ENCODE assay signal across 35 cellular contexts in genomic region chr5:106361905-106362304, GRCh38.
DNase-seq lines count a peak whose midpoint lies in the region; ATAC-seq, FAIRE-seq and TF ChIP-seq lines count a peak whose summit lies in the region.
"Had no signal": no experiment of that assay in that cellular context is flagged by ENCODE, and none has a peak within 500 bp of the region (broad histone marks: within the 10 kb centered on the region; RNA-seq: fewer than 3 reads in every experiment).

No MANE protein-coding gene starts in this region.

- H4K5ac ChIP-seq in H1 (ENCODE audit: insufficient read length, low read depth, low read length), result no peak overlapping the region

- H3K4ac ChIP-seq in H1 (replicated peaks; ENCODE audit: insufficient read length, low read depth, low read length), result no peak overlapping the region

- TF ChIP-seq POLR2A in K562 (conservative IDR thresholded peaks at IDR 0.05), result no peak
- no peak for TF ChIP-seq POLR2A in H1 (IDR thresholded peaks at IDR 0.05; ENCODE audit: control extremely low read depth in 1 of 2, low read depth in 2 of 2, low read length in 2 of 2)

- no peak overlapping the region for H2AK5ac ChIP-seq in H1 (ENCODE audit: low read depth, low read length)

- no peak overlapping the region for H3K4me2 ChIP-seq in K562 (ENCODE audit: insufficient read depth, low read length)
- H3K4me2 ChIP-seq in H1 (ENCODE audit: insufficient read depth in 1 of 2, low read depth in 2 of 2, low read length in 2 of 2), result no peak overlapping the region
- H3K4me2 ChIP-seq: A549; BLaER1; BLaER1 treated with 17β-estradiol and CSF1 and Interleukin-3, amounts not matched to agents 10 nM and 100 nM had no signal

- H3K4me3 Mint-ChIP-seq in type B pancreatic cell, result no peak overlapping the region
- H3K4me3 Mint-ChIP-seq: B cell; CD14-positive monocyte; CD4-positive, alpha-beta memory T cell; CD4-positive, alpha-beta T cell; CD4-positive, CD25-positive, alpha-beta regulatory T cell; CD8-positive, alpha-beta memory T cell; CD8-positive, alpha-beta T cell had no signal

- intact Hi-C loops in K562 (cut with micrococcal nuclease), result no loop called here

- in situ Hi-C loops in K562 (cut with MboI), result no loop called here

- no peaks in the 10 kb centered on the region for H3K9me3 Mint-ChIP-seq in type B pancreatic cell

- H3K27ac Mint-ChIP-seq in type B pancreatic cell, result no peak overlapping the region
- H3K27ac Mint-ChIP-seq: B cell; CD14-positive monocyte; CD4-positive, alpha-beta memory T cell; CD4-positive, alpha-beta T cell; CD4-positive, CD25-positive, alpha-beta regulatory T cell; CD8-positive, alpha-beta memory T cell; CD8-positive, alpha-beta T cell had no signal

- H3K18ac ChIP-seq in H1 (ENCODE audit: extremely low read depth, low read length), result no peak overlapping the region

- H3K27me3 ChIP-seq in K562 (ENCODE audit: control insufficient read depth in 2 of 2, insufficient read depth in 2 of 2, low read length in 2 of 2) (no peaks in the 10 kb centered on the region), H1 (replicated peaks in 1 of 4; ENCODE audit: control insufficient read depth in 3 of 4, extremely low read depth in 1 of 4, insufficient read depth in 3 of 4, low read length in 3 of 4) (no peaks in the 10 kb centered on the region)
- H3K27me3 ChIP-seq: BE2C; BLaER1; BLaER1 treated with 17β-estradiol and CSF1 and Interleukin-3, amounts not matched to agents 10 nM and 100 nM had no signal

- no peaks in the 10 kb centered on the region for H3K36me3 Mint-ChIP-seq in type B pancreatic cell
- H3K36me3 Mint-ChIP-seq: CD14-positive monocyte; CD4-positive, alpha-beta memory T cell; CD4-positive, CD25-positive, alpha-beta regulatory T cell; CD8-positive, alpha-beta memory T cell; CD8-positive, alpha-beta T cell had no signal

- TF ChIP-seq EP300 in K562 (IDR thresholded peaks at IDR 0.05; ENCODE audit: low read length), result no peak
- TF ChIP-seq EP300 in H1 (IDR thresholded peaks at IDR 0.05; ENCODE audit: borderline replicate concordance in 1 of 2, low read depth in 2 of 2, low read length in 2 of 2), result no peak

- H2BK20ac ChIP-seq in H1 (ENCODE audit: low read length), result no peak overlapping the region

- H3K56ac ChIP-seq in H1 (replicated peaks; ENCODE audit: insufficient read length, low read depth, low read length), result no peak overlapping the region

- no peak overlapping the region for H2BK120ac ChIP-seq in H1 (replicated peaks; ENCODE audit: low read depth, low read length)

- no peak for DNase-seq in K562 (ENCODE audit: extremely low read depth in 1 of 4, low spot score in 3 of 4)
- no peak for DNase-seq in H1 (ENCODE audit: low read depth in 1 of 2, low spot score in 2 of 2)
- no peak for DNase-seq in activated CD4-positive, alpha-beta T cell treated with anti-CD3 and anti-CD28 coated beads, Interleukin-2, amount 50 U/mL, for 48 hours
- no peak for DNase-seq in type B pancreatic cell (ENCODE audit: extremely low spot score, unreplicated experiment)
- DNase-seq in OCI-M1 (lab: John Stamatoyannopoulos, UW), result no peak
- DNase-seq: 8988T; ACHN; AML-193; BE2C; C1 segment of cervical spinal cord; Caco-2; Calu3; CD4-positive, alpha-beta memory T cell; CD4-positive, alpha-beta T cell; CD4-positive, CD25-positive, alpha-beta regulatory T cell; CD8-positive, alpha-beta memory T cell; CD8-positive, alpha-beta T cell; COR-L47; DMS 273 treated with DMSO at 0.1 percent for 48 hours; DMS153; DMS53; DMS79; DMS79 treated with DMSO at 0.1 percent for 48 hours; DND-41; EL had no signal

- no peak overlapping the region for H2AFZ ChIP-seq in K562 (ENCODE audit: low read depth, low read length)
- H2AFZ ChIP-seq in H1 (ENCODE audit: low read length), result no peak overlapping the region

- H3K79me2 ChIP-seq in K562 (ENCODE audit: control insufficient read depth, insufficient read depth, low read length), result no peaks in the 10 kb centered on the region
- no peaks in the 10 kb centered on the region for H3K79me2 ChIP-seq in H1 (ENCODE audit: control insufficient read depth in 1 of 2, insufficient read depth in 2 of 2, low read length in 2 of 2)

- H3K23me2 ChIP-seq in H1 (ENCODE audit: low read depth, low read length), result no peaks in the 10 kb centered on the region

- H4K20me1 ChIP-seq in K562 (replicated peaks; ENCODE audit: control insufficient read depth, insufficient read depth, low read length) (no peaks in the 10 kb centered on the region), H1 (replicated peaks in 1 of 2; ENCODE audit: control insufficient read depth in 1 of 2, insufficient read depth in 2 of 2, low read length in 2 of 2) (no peaks in the 10 kb centered on the region)
- H4K20me1 ChIP-seq: BLaER1; BLaER1 treated with 17β-estradiol and CSF1 and Interleukin-3, amounts not matched to agents 10 nM and 100 nM had no signal

- no peak for TF ChIP-seq CTCF in HEK293 (tag by site-specific recombination; IDR thresholded peaks at IDR 0.05)
- no peak for TF ChIP-seq CTCF in K562 (IDR thresholded peaks at IDR 0.05 in 2 of 3, conservative IDR thresholded peaks at IDR 0.05 in 1 of 3; ENCODE audit: insufficient read depth in 2 of 3, low read depth in 1 of 3, low read length in 3 of 3)
- no peak for TF ChIP-seq CTCF in H1 (IDR thresholded peaks at IDR 0.05; ENCODE audit: control extremely low read depth in 1 of 3, insufficient read depth in 1 of 3, low read depth in 1 of 3, low read length in 3 of 3)
- TF ChIP-seq CTCF in type B pancreatic cell (conservative IDR thresholded peaks at IDR 0.05), result no peak

- H4K91ac ChIP-seq in H1 (replicated peaks; ENCODE audit: insufficient read length, low read length), result no peak overlapping the region

- H3K4me3 ChIP-seq in HEK293 (ENCODE audit: low read depth, low read length), result no peak overlapping the region
- H3K4me3 ChIP-seq in K562, result no peak overlapping the region
- no peak overlapping the region for H3K4me3 ChIP-seq in H1 (ENCODE audit: extremely low read depth in 1 of 4, insufficient read depth in 2 of 4, low read depth in 3 of 4, low read length in 4 of 4)
- H3K4me3 ChIP-seq: A549; BLaER1; BLaER1 treated with 17β-estradiol and CSF1 and Interleukin-3, amounts not matched to agents 10 nM and 100 nM had no signal

- POLR2A ChIA-PET in HEK293 (lab: Yijun Ruan, JAX), result no interaction called here
- POLR2A ChIA-PET in K562 (lab: Yijun Ruan, JAX), result no interaction called here
- POLR2A ChIA-PET in H1 (lab: Charles Lee; ENCODE audit: partially characterized antibody), result no interaction called here

- CTCF ChIA-PET in HEK293 (lab: Yijun Ruan, JAX), result interaction anchor here (0.6 kb wide), 1 partner anchor 1949 kb away, joined by 3 read pairs; no protein-coding TSS in a partner anchor
- CTCF ChIA-PET in K562 (lab: Yijun Ruan, JAX; ENCODE audit: low intra/inter-chr PET ratio), result no interaction called here
- CTCF ChIA-PET in H1 (lab: Charles Lee; ENCODE audit: partially characterized antibody), result no interaction called here

- TF ChIP-seq RAD21 in K562 (CRISPR knock-in tag; conservative IDR thresholded peaks at IDR 0.05 in 1 of 2, IDR thresholded peaks at IDR 0.05 in 1 of 2) (no peak), H1 (IDR thresholded peaks at IDR 0.05 in 1 of 2, conservative IDR thresholded peaks at IDR 0.05 in 1 of 2; ENCODE audit: low read depth in 2 of 2, low read length in 2 of 2) (no peak)

- H3K27ac ChIP-seq in HEK293 (ENCODE audit: extremely low read depth, low read depth, low read length) (no peak overlapping the region), K562 (ENCODE audit: extremely low read depth, low read depth, low read length) (no peak overlapping the region), H1 (ENCODE audit: low read depth, low read length) (no peak overlapping the region)
- H3K27ac ChIP-seq: 22Rv1; A549; BLaER1; BLaER1 treated with 17β-estradiol and CSF1 and Interleukin-3, amounts not matched to agents 10 nM and 100 nM; C4-2B had no signal

- no peak overlapping the region for H3K14ac ChIP-seq in H1 (ENCODE audit: insufficient read length)

- no peak overlapping the region for H3K9ac ChIP-seq in K562 (ENCODE audit: insufficient read depth in 1 of 2, low read depth in 2 of 2, low read length in 2 of 2)
- no peak overlapping the region for H3K9ac ChIP-seq in H1 (replicated peaks in 1 of 4; ENCODE audit: extremely low read depth in 1 of 4, low read depth in 3 of 4, low read length in 3 of 4)
- H3K9ac ChIP-seq: BLaER1; BLaER1 treated with 17β-estradiol and CSF1 and Interleukin-3, amounts not matched to agents 10 nM and 100 nM had no signal

- H2BK12ac ChIP-seq in H1 (ENCODE audit: low read depth, low read length), result no peak overlapping the region

- no peak overlapping the region for H2BK15ac ChIP-seq in H1 (ENCODE audit: low read length)

- H3K4me1 Mint-ChIP-seq in type B pancreatic cell (ENCODE audit: unreplicated experiment), result no peaks in the 10 kb centered on the region
- H3K4me1 Mint-ChIP-seq: B cell; CD14-positive monocyte; CD4-positive, alpha-beta memory T cell; CD4-positive, CD25-positive, alpha-beta regulatory T cell; CD8-positive, alpha-beta memory T cell had no signal

- H3K23ac ChIP-seq in H1 (ENCODE audit: insufficient read length), result no peak overlapping the region

- no TSS peak for BruUV-seq in K562 (replicated peaks; lab: Mats Ljungman, UMichigan)

- no peak overlapping the region for H2BK5ac ChIP-seq in H1 (ENCODE audit: low read depth, low read length)

- H3K27me3 Mint-ChIP-seq in type B pancreatic cell, result no peaks in the 10 kb centered on the region
- H3K27me3 Mint-ChIP-seq: B cell; CD4-positive, alpha-beta memory T cell; CD4-positive, alpha-beta T cell; CD4-positive, CD25-positive, alpha-beta regulatory T cell; CD8-positive, alpha-beta memory T cell had no signal

- FAIRE-seq in K562 (lab: Jason Lieb, UNC) (no peak), H1 (lab: Jason Lieb, UNC) (no peak)
- FAIRE-seq: A204.1, A549, D721Med had no signal

- no peaks in the 10 kb centered on the region for H3K36me3 ChIP-seq in HEK293 (ENCODE audit: control insufficient read depth in 2 of 2, insufficient read depth in 1 of 2, low read length in 2 of 2)
- no peaks in the 10 kb centered on the region for H3K36me3 ChIP-seq in K562 (ENCODE audit: control insufficient read depth, insufficient read depth, low read length)
- no peaks in the 10 kb centered on the region for H3K36me3 ChIP-seq in H1 (ENCODE audit: control insufficient read depth in 2 of 4, insufficient read depth in 4 of 4, low read length in 3 of 4)
- H3K36me3 ChIP-seq: BE2C; BLaER1; BLaER1 treated with 17β-estradiol and CSF1 and Interleukin-3, amounts not matched to agents 10 nM and 100 nM had no signal

- H3K79me1 ChIP-seq in H1 (ENCODE audit: low read depth, low read length), result no peaks in the 10 kb centered on the region

- H3K9me3 ChIP-seq in HEK293 (ENCODE audit: control insufficient read depth, insufficient read depth, low read depth, low read length) (no peaks in the 10 kb centered on the region), K562 (replicated peaks; ENCODE audit: control insufficient read depth, insufficient read depth, low read depth, low read length) (peaks cover 1% of the 10 kb centered on the region; the same call in 1 of the 2 replicates), H1 (ENCODE audit: insufficient read depth in 2 of 2, low read depth in 1 of 2, low read length in 1 of 2) (no peaks in the 10 kb centered on the region)
- H3K9me3 ChIP-seq: A549, BE2C, Caco-2 had no signal

- H3K9me1 ChIP-seq in K562 (ENCODE audit: control insufficient read depth, insufficient read depth, low read length), result no peaks in the 10 kb centered on the region

- H4K8ac ChIP-seq in H1 (ENCODE audit: extremely low read depth, insufficient read depth, low read length), result no peak overlapping the region

- no peaks in the 10 kb centered on the region for H3K4me1 ChIP-seq in HEK293 (ENCODE audit: control insufficient read depth, insufficient read depth, low read length)
- no peaks in the 10 kb centered on the region for H3K4me1 ChIP-seq in K562 (replicated peaks in 1 of 2; ENCODE audit: control insufficient read depth in 2 of 2, insufficient read depth in 2 of 2, low read length in 2 of 2)
- H3K4me1 ChIP-seq in H1 (replicated peaks in 1 of 4; ENCODE audit: control insufficient read depth in 3 of 4, insufficient read depth in 4 of 4, low read length in 3 of 4), result no peaks in the 10 kb centered on the region
- H3K4me1 ChIP-seq: A549, BE2C, BLaER1, Caco-2 had no signal

- ATAC-seq in K562, result no peak
- ATAC-seq: A549; CD8-positive, alpha-beta T cell had no signal

- WGBS in K562 (ENCODE audit: insufficient coverage, low coverage, missing lambda C conversion rate), result 0% methylated on average over 1 of the region's 1 CpG
- WGBS in H1 (ENCODE audit: extremely low coverage in 1 of 2, insufficient coverage in 1 of 2, insufficient read length in 1 of 2, insufficient replicate concordance in 2 of 2, low coverage in 1 of 2, low lambda C conversion rate in 2 of 2, missing lambda C conversion rate in 1 of 2), 2 experiments, result 95% methylated on average over 1 of the region's 1 CpG; no CpG with 5 or more reads in 1 of the 2 experiments

Comparison
In these comparisons a context has a peak if more than half of its experiments do, and no peak if none do; other contexts are left out.
1. Of the 44 proteins assayed by ChIP-seq in both K562 and HEK293: peak only in K562: none; only in HEK293: none; in both: ZNF146; in neither: 43.